Comparison of ENCODE assay signal across 26 cellular contexts in the genomic region with DNA sequence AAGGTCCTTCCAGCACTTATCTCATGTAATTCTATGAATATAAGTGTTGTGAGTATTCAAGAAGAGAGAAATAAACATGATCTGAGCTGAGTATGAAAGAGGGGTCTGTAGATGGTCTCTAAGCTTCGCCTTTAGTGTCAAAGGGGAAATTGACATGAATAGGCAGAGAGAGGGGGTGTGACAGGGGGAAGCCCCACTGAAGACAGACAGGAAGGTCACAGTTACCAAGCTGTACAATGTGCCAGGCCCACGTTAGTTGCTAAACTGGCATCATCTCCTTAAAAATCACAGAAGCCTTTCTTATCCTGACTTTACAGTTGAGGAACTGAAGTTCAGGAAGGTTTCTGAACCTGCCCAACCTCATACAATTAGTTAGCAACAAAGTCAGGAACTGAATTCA. TPM values are rescaled to one million over a fixed set of nuclear protein-coding genes. Genes with fewer than 3 reads are reported as not detected.
"Had no signal": no experiment of that assay in that cellular context is flagged by ENCODE, and none has a peak within 500 bp of the region (broad histone marks: within the 10 kb centered on the region; RNA-seq: fewer than 3 reads in every experiment).

No MANE protein-coding gene starts in this region.

- DNase-seq: activated CD4-positive, alpha-beta T cell treated with anti-CD3 and anti-CD28 coated beads for 36 hours; activated CD8-positive, alpha-beta memory T cell treated with anti-CD3 and anti-CD28 coated beads, Interleukin-2, amount 10 ng/mL, durations not matched to agents 7 days and 5 days; activated effector memory CD4-positive, alpha-beta T cell treated with Interleukin-2 at 50 U/mL for 16 hours; activated naive CD4-positive, alpha-beta T cell; activated T-cell treated with anti-CD3 and anti-CD28 coated beads, Interleukin-2, amount 50 U/mL, for 24 hours; Kasumi-1; KBM-7; NCI-H1048; NCI-H146; NCI-H187 treated with DMSO at 0.1 percent for 48 hours; NCI-H2081 treated with DMSO at 0.1 percent for 48 hours; NCI-H446; NCI-H524 treated with DMSO at 0.1 percent for 48 hours; NCI-H774; OCI-M1; RPMI8226; T-cell; WERI-Rb-1 had no signal

- H3K4me3 Mint-ChIP-seq: activated CD4-positive, alpha-beta T cell treated with anti-CD3 and anti-CD28 coated beads for 36 hours; activated CD8-positive, alpha-beta memory T cell treated with anti-CD3 and anti-CD28 coated beads, Interleukin-2, amount 10 ng/mL, durations not matched to agents 7 days and 5 days; activated naive CD4-positive, alpha-beta T cell treated with anti-CD3 and anti-CD28 coated beads, Interleukin-2, amount 50 U/mL, for 24 hours; activated T-cell treated with anti-CD3 and anti-CD28 coated beads, Interleukin-2, amount 50 U/mL, for 24 hours; activated T-helper 1 cell treated with anti-CD3 and anti-CD28 coated beads, Interleukin-12 subunit alpha, Interleukin-12 subunit beta, Interleukin-2, Interleukin-4 antibody, amounts not matched to agents 30 ng/mL and 10 ng/mL and 1 ng/mL, durations not matched to agents 14 hours and 24 hours and 36 hours; brain; T-cell had no signal

- H3K27ac ChIP-seq: SK-N-MC, WERI-Rb-1 had no signal

- H3K4me1 Mint-ChIP-seq: activated CD4-positive, alpha-beta T cell treated with anti-CD3 and anti-CD28 coated beads for 36 hours; activated CD8-positive, alpha-beta memory T cell treated with anti-CD3 and anti-CD28 coated beads, Interleukin-2, amount 10 ng/mL, durations not matched to agents 7 days and 5 days; activated naive CD4-positive, alpha-beta T cell treated with anti-CD3 and anti-CD28 coated beads, Interleukin-2, amount 50 U/mL, for 24 hours; T-cell had no signal

- H3K9me3 Mint-ChIP-seq: activated naive CD4-positive, alpha-beta T cell treated with anti-CD3 and anti-CD28 coated beads, Interleukin-2, amount 50 U/mL, for 24 hours; activated T-cell treated with anti-CD3 and anti-CD28 coated beads, Interleukin-2, amount 50 U/mL, for 24 hours; activated T-helper 1 cell treated with anti-CD3 and anti-CD28 coated beads, Interleukin-12 subunit alpha, Interleukin-12 subunit beta, Interleukin-2, Interleukin-4 antibody, amounts not matched to agents 30 ng/mL and 10 ng/mL and 1 ng/mL, durations not matched to agents 14 hours and 24 hours and 36 hours; T-cell had no signal

- ATAC-seq: activated CD4-positive, alpha-beta T cell treated with anti-CD3 and anti-CD28 coated beads for 36 hours; activated CD8-positive, alpha-beta memory T cell treated with anti-CD3 and anti-CD28 coated beads, Interleukin-2, amount 10 ng/mL, durations not matched to agents 7 days and 5 days; Panc1; Right ventricle myocardium inferior; T-cell had no signal

- H3K36me3 Mint-ChIP-seq: activated CD8-positive, alpha-beta memory T cell treated with anti-CD3 and anti-CD28 coated beads, Interleukin-2, amount 10 ng/mL, durations not matched to agents 7 days and 5 days; activated naive CD4-positive, alpha-beta T cell treated with anti-CD3 and anti-CD28 coated beads, Interleukin-2, amount 50 U/mL, for 24 hours; T-cell had no signal

- H3K4me3 ChIP-seq: SK-N-MC had no signal

- H3K27me3 Mint-ChIP-seq: brain had no signal

- H3K27ac Mint-ChIP-seq: activated CD4-positive, alpha-beta T cell treated with anti-CD3 and anti-CD28 coated beads for 36 hours; activated CD8-positive, alpha-beta memory T cell treated with anti-CD3 and anti-CD28 coated beads, Interleukin-2, amount 10 ng/mL, durations not matched to agents 7 days and 5 days; activated naive CD4-positive, alpha-beta T cell treated with anti-CD3 and anti-CD28 coated beads, Interleukin-2, amount 50 U/mL, for 24 hours; activated T-cell treated with anti-CD3 and anti-CD28 coated beads, Interleukin-2, amount 50 U/mL, for 24 hours; activated T-helper 1 cell treated with anti-CD3 and anti-CD28 coated beads, Interleukin-12 subunit alpha, Interleukin-12 subunit beta, Interleukin-2, Interleukin-4 antibody, amounts not matched to agents 30 ng/mL and 10 ng/mL and 1 ng/mL, durations not matched to agents 14 hours and 24 hours and 36 hours; T-cell had no signal

RNA-seq across cellular contexts. Expression of a gene that starts 7.6 kb away (rescaled TPM):
- total RNA-seq: activated T-helper 1 cell treated with anti-CD3 and anti-CD28 coated beads, Interleukin-12 subunit alpha, Interleukin-12 subunit beta, Interleukin-2, Interleukin-4 antibody, amounts not matched to agents 30 ng/mL and 10 ng/mL and 1 ng/mL, durations not matched to agents 14 hours and 24 hours and 36 hours; T-helper 2 cell treated with Interferon-gamma antibody and Interleukin-4, amounts not matched to agents 100 ng/mL and 5 ng/mL, for 36 hours had no signal

RNA-seq across cellular contexts. Expression of a gene that starts 20.1 kb away (rescaled TPM):
- total RNA-seq: activated CD4-positive, alpha-beta T cell treated with anti-CD3 and anti-CD28 coated beads for 36 hours; activated CD8-positive, alpha-beta memory T cell treated with anti-CD3 and anti-CD28 coated beads, Interleukin-2, amount 10 ng/mL, durations not matched to agents 7 days and 5 days; activated T-helper 1 cell treated with anti-CD3 and anti-CD28 coated beads, Interleukin-12 subunit alpha, Interleukin-12 subunit beta, Interleukin-2, Interleukin-4 antibody, amounts not matched to agents 30 ng/mL and 10 ng/mL and 1 ng/mL, durations not matched to agents 14 hours and 24 hours and 36 hours; astrocyte; Right ventricle myocardium inferior; T-cell; T-helper 2 cell treated with Interferon-gamma antibody and Interleukin-4, amounts not matched to agents 100 ng/mL and 5 ng/mL, for 36 hours had no signal

RNA-seq across cellular contexts. Expression of a gene that starts 23.2 kb away (rescaled TPM):
- total RNA-seq: activated CD8-positive, alpha-beta memory T cell treated with anti-CD3 and anti-CD28 coated beads, Interleukin-2, amount 10 ng/mL, durations not matched to agents 7 days and 5 days; activated T-helper 1 cell treated with anti-CD3 and anti-CD28 coated beads, Interleukin-12 subunit alpha, Interleukin-12 subunit beta, Interleukin-2, Interleukin-4 antibody, amounts not matched to agents 30 ng/mL and 10 ng/mL and 1 ng/mL, durations not matched to agents 14 hours and 24 hours and 36 hours; T-helper 2 cell treated with Interferon-gamma antibody and Interleukin-4, amounts not matched to agents 100 ng/mL and 5 ng/mL, for 36 hours had no signal

RNA-seq across cellular contexts. Expression of a gene that starts 35.5 kb away (rescaled TPM):
- total RNA-seq: activated CD4-positive, alpha-beta T cell treated with anti-CD3 and anti-CD28 coated beads for 36 hours; activated CD8-positive, alpha-beta memory T cell treated with anti-CD3 and anti-CD28 coated beads, Interleukin-2, amount 10 ng/mL, durations not matched to agents 7 days and 5 days; activated T-helper 1 cell treated with anti-CD3 and anti-CD28 coated beads, Interleukin-12 subunit alpha, Interleukin-12 subunit beta, Interleukin-2, Interleukin-4 antibody, amounts not matched to agents 30 ng/mL and 10 ng/mL and 1 ng/mL, durations not matched to agents 14 hours and 24 hours and 36 hours; astrocyte; Right ventricle myocardium inferior; T-cell; T-helper 2 cell treated with Interferon-gamma antibody and Interleukin-4, amounts not matched to agents 100 ng/mL and 5 ng/mL, for 36 hours had no signal
